In the genomic region with DNA sequence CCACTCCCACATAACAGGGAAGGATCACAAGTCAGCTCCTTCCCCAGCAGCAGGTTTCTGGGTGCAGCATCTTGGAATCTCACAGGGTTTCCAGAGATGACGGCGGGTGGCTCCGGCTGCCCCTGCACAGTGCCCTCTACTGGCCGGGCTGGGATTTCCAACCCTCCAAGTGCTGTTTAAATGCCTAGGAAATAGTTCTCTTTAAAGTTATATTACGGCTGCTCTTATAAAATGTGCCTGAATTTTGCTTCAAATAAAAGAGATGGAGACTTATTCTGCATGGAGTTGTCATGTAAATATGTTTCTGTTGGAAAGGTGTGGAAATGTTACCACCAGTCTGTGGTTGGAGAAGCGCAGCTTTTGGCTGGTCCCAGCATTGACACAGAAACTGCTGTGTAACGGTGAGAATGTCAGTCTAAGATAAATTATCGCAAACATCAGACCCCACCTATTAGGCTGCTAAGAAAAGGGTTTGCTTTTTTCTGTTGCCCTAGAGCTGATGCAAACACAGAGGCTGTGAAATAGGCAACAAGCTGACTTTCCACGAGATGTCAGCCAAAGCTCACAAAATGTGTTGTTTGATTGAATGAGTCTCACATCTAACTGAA, we compare ENCODE assay signal across 8 cellular contexts. TPM values are rescaled to one million over a fixed set of nuclear protein-coding genes. Genes with fewer than 3 reads are reported as not detected.
DNase-seq lines count a peak whose midpoint lies in the region; ATAC-seq and TF ChIP-seq lines count a peak whose summit lies in the region.

No MANE protein-coding gene starts in this region.

- TF ChIP-seq CTCF in heart right ventricle (IDR thresholded peaks at IDR 0.05) (peak in 7 of 9 donors; percentile 33 to 71 (median 44)), RWPE1 (conservative IDR thresholded peaks at IDR 0.05; ENCODE audit: low read depth) (peak; percentile 28; the same call in 1 of the 2 replicates), transverse colon (IDR thresholded peaks at IDR 0.05) (peak; percentile 57 to 76 (median 68))

- H3K27me3 ChIP-seq in heart right ventricle (peaks cover 0 to 3% (median 0%) of the 10 kb centered on the region in 7 donors), transverse colon (no peaks in the 10 kb centered on the region)

- no peak for TF ChIP-seq EP300 in transverse colon (IDR thresholded peaks at IDR 0.05; ENCODE audit: low read depth)

- 47 to 48% methylated on average over 9 of the region's 9 CpGs for WGBS in heart right ventricle, 2 donors
- WGBS in transverse colon (ENCODE audit: low coverage in 1 of 2), 2 donors: 40 to 57% methylated on average over 4 to 9 of the region's 9 CpGs

- POLR2A ChIA-PET in RWPE1 (lab: Yijun Ruan, JAX; ENCODE audit: low non-redundant PET): no interaction called here

- intact Hi-C loops in heart right ventricle (cut with DNase I): no loop called here
- intact Hi-C loops in cardiac septum (cut with DNase I): no loop called here
- intact Hi-C loops in transverse colon (cut with DNase I; ENCODE audit: low total_unique reads): no loop called here

- H3K27ac ChIP-seq in heart right ventricle (no peak overlapping the region), RWPE1 (no peak overlapping the region), transverse colon (no peak overlapping the region)

- CTCF ChIA-PET in RWPE1 (lab: Yijun Ruan, JAX): interaction anchor here (0.6 kb wide), 4 partner anchors 10 to 1739 kb away, joined by 3 to 6 read pairs (median 4); partner anchors contain the start of gene MSL3B

- no peak for TF ChIP-seq POLR2A in transverse colon (IDR thresholded peaks at IDR 0.05)

- H3K4me3 ChIP-seq in heart right ventricle (no peak overlapping the region), transverse colon (no peak overlapping the region)

- in situ Hi-C loops in transverse colon (cut with MboI; ENCODE audit: low pct_ligation_motif_present in 1 of 4, low pct_unique_long_range_greater_than_20kb in 1 of 4, low sequenced_read_pairs in 3 of 4): no loop called here

- H3K9me3 ChIP-seq in heart right ventricle (no peaks in the 10 kb centered on the region), transverse colon (no peaks in the 10 kb centered on the region)

- H3K36me3 ChIP-seq in heart right ventricle: no peaks in the 10 kb centered on the region
- no peaks in the 10 kb centered on the region for H3K36me3 ChIP-seq in transverse colon

- no peak for ATAC-seq in heart right ventricle

- peaks cover 3 to 18% (median 9%) of the 10 kb centered on the region in 9 donors for H3K4me1 ChIP-seq in heart right ventricle
- peaks cover 0 to 24% (median 12%) of the 10 kb centered on the region in 4 donors for H3K4me1 ChIP-seq in transverse colon

- DNase-seq in heart right ventricle (no peak), cardiac septum (ENCODE audit: low spot score) (no peak), RWPE1 (ENCODE audit: low spot score) (no peak), lung microvascular endothelial cell (ENCODE audit: low read depth in 2 of 2) (peak; percentile 33), transverse colon (peak; percentile 67), SW 1271 (lab: John Stamatoyannopoulos, UW) (no peak), NCI-H1694 (lab: John Stamatoyannopoulos, UW) (no peak)
- peak; percentile 60 for DNase-seq in activated naive CD4-positive, alpha-beta T cell treated with anti-CD3 and anti-CD28 coated beads, Interleukin-2, amount 50 U/mL, for 16 hours

RNA-seq across cellular contexts. Expression of gene HJURP, which starts 3.3 kb away (rescaled TPM):
- 1 to 10 TPM in 2 of 10 donors, under 1 TPM in 4, not detected in 4; 0.24 to 2.9 (median 0.45) TPM for total RNA-seq in heart right ventricle
- under 1 TPM; 0.22 to 0.28 TPM for polyA plus RNA-seq in heart right ventricle
- total RNA-seq in cardiac septum: not detected
- 2.0 and 5.0 TPM in 2 replicates for total RNA-seq in lung microvascular endothelial cell
- 10 to 100 TPM in 1 of 4 donors, 1 to 10 TPM in 2, not detected in 1; 1.9 to 29.5 (median 2.1) TPM for total RNA-seq in transverse colon

RNA-seq across cellular contexts. Expression of gene TRPM8, which starts 59.6 kb away (rescaled TPM):
- total RNA-seq in heart right ventricle (not detected), cardiac septum (0.73 TPM), lung microvascular endothelial cell (not detected in 2 replicates), transverse colon (not detected)
- not detected for polyA plus RNA-seq in heart right ventricle

Comparison
In these comparisons a context has a peak if more than half of its experiments do, and no peak if none do; other contexts are left out.
1. DNase-seq: peak in activated naive CD4-positive, alpha-beta T cell treated with anti-CD3 and anti-CD28 coated beads, Interleukin-2, amount 50 U/mL, for 16 hours (single experiment), lung microvascular endothelial cell (2 of 2) and transverse colon (single experiment); none in heart right ventricle (0 of 2), cardiac septum (single experiment), RWPE1 (single experiment), SW 1271 (0 of 2) and NCI-H1694 (single experiment).
2. Peak in every context shown above with its lines, with median percentiles within 50 percentile points of each other: CTCF ChIP-seq.